Comparison of ENCODE assay signal across 20 cellular contexts in genomic region chrX:37638047-37638446, GRCh38. TPM values are rescaled to one million over a fixed set of nuclear protein-coding genes. Genes with fewer than 3 reads are reported as not detected.
DNase-seq lines count a peak whose midpoint lies in the region; ATAC-seq, FAIRE-seq and TF ChIP-seq lines count a peak whose summit lies in the region.
"Had no signal": no experiment of that assay in that cellular context is flagged by ENCODE, and none has a peak within 500 bp of the region (broad histone marks: within the 10 kb centered on the region; RNA-seq: fewer than 3 reads in every experiment).

No MANE protein-coding gene starts in this region.

- H3K18ac ChIP-seq in IMR-90 (ENCODE audit: low read depth, low read length) = no peak overlapping the region

- in situ Hi-C loops in IMR-90 (cut with MboI; ENCODE audit: low sequenced_read_pairs) (no loop called here), K562 (cut with MboI) (no loop called here)

- intact Hi-C loops in IMR-90 (cut with micrococcal nuclease) = no loop called here
- intact Hi-C loops in K562 (cut with micrococcal nuclease) = no loop called here

- TF ChIP-seq EP300 in K562 (IDR thresholded peaks at IDR 0.05; ENCODE audit: low read length) = no peak

- H2AK9ac ChIP-seq in IMR-90 (replicated peaks; ENCODE audit: low read depth, low read length, poor library complexity) = no peak overlapping the region

- ATAC-seq in IMR-90 (ENCODE audit: low read depth) (no peak), K562 (peak; percentile 75), foreskin keratinocyte (no peak), HG03354 (IDR thresholded peaks at IDR 0.05; ENCODE audit: poor library complexity, severe bottlenecking, unreplicated experiment) (no peak)
- ATAC-seq: GM23338, HCT116 had no signal

- H3K9me1 ChIP-seq in IMR-90 (ENCODE audit: insufficient read depth, low read length) (no peaks in the 10 kb centered on the region), K562 (ENCODE audit: control insufficient read depth, insufficient read depth, low read length) (no peaks in the 10 kb centered on the region)

- no peak overlapping the region for H4K8ac ChIP-seq in IMR-90 (ENCODE audit: low read depth in 2 of 2, low read length in 2 of 2)

- no peak overlapping the region for H2BK5ac ChIP-seq in IMR-90 (ENCODE audit: low read depth, low read length, poor library complexity, severe bottlenecking)

- no peak overlapping the region for H3K4ac ChIP-seq in IMR-90 (ENCODE audit: low read depth, low read length)

- H3K27me3 ChIP-seq in IMR-90 (ENCODE audit: control insufficient read depth, insufficient read depth, low read length) = no peaks in the 10 kb centered on the region
- H3K27me3 ChIP-seq in OCI-LY3 (ENCODE audit: low read depth, low read length) = no peaks in the 10 kb centered on the region
- no peaks in the 10 kb centered on the region for H3K27me3 ChIP-seq in K562 (ENCODE audit: control insufficient read depth in 2 of 2, insufficient read depth in 2 of 2, low read length in 2 of 2)
- no peaks in the 10 kb centered on the region for H3K27me3 ChIP-seq in foreskin keratinocyte

- H3K23ac ChIP-seq in IMR-90 (ENCODE audit: low read depth, low read length) = no peak overlapping the region

- H3K4me1 ChIP-seq in IMR-90 (ENCODE audit: control insufficient read depth, insufficient read depth, low read length) (no peaks in the 10 kb centered on the region), OCI-LY3 (ENCODE audit: low read length) (peaks cover 47% of the 10 kb centered on the region), K562 (replicated peaks in 1 of 2; ENCODE audit: control insufficient read depth in 2 of 2, insufficient read depth in 2 of 2, low read length in 2 of 2) (peaks cover 0 to 6% of the 10 kb centered on the region in 2 experiments; a peak in 2 of 5 replicates), foreskin keratinocyte (no peaks in the 10 kb centered on the region)
- H3K4me1 ChIP-seq: Caco-2 had no signal

- H3K9me3 ChIP-seq in IMR-90 (ENCODE audit: control insufficient read depth, insufficient read depth, low read length) (no peaks in the 10 kb centered on the region), OCI-LY3 (ENCODE audit: insufficient read depth, low read length) (no peaks in the 10 kb centered on the region), K562 (replicated peaks; ENCODE audit: control insufficient read depth, insufficient read depth, low read depth, low read length) (no peaks in the 10 kb centered on the region)
- H3K9me3 ChIP-seq: Caco-2 had no signal

- no peak overlapping the region for H2AK5ac ChIP-seq in IMR-90 (ENCODE audit: low read depth, low read length)

- POLR2A ChIA-PET in IMR-90 (lab: Charles Lee; ENCODE audit: unreplicated experiment) (no interaction called here), K562 (lab: Yijun Ruan, JAX) (interaction anchor here (0.7 kb wide), 1 partner anchor 16 kb away, joined by 4 read pairs; no protein-coding TSS in a partner anchor)

- H2AFZ ChIP-seq in IMR-90 (replicated peaks; ENCODE audit: low read length, poor library complexity) (no peak overlapping the region), OCI-LY3 (ENCODE audit: low read depth, low read length) (no peak overlapping the region), K562 (ENCODE audit: low read depth, low read length) (0 out of 2 replicates have a peak overlapping the region, but pooled peaks have one; percentile 44)
- H2AFZ ChIP-seq: GM23338 had no signal

- no peaks in the 10 kb centered on the region for H4K20me1 ChIP-seq in IMR-90 (ENCODE audit: insufficient read depth, low read length)
- H4K20me1 ChIP-seq in OCI-LY3 (ENCODE audit: insufficient read depth, low read length) = no peaks in the 10 kb centered on the region
- no peaks in the 10 kb centered on the region for H4K20me1 ChIP-seq in K562 (replicated peaks; ENCODE audit: control insufficient read depth, insufficient read depth, low read length)

- TF ChIP-seq CTCF in IMR-90 (conservative IDR thresholded peaks at IDR 0.05; ENCODE audit: low read depth, low read length) (no peak), OCI-LY3 (IDR thresholded peaks at IDR 0.05; ENCODE audit: low read depth, low read length) (no peak), K562 (IDR thresholded peaks at IDR 0.05 in 2 of 3, conservative IDR thresholded peaks at IDR 0.05 in 1 of 3; ENCODE audit: insufficient read depth in 2 of 3, low read depth in 1 of 3, low read length in 3 of 3) (no peak), foreskin keratinocyte (conservative IDR thresholded peaks at IDR 0.05) (no peak)

- H3K27ac ChIP-seq in IMR-90 (ENCODE audit: insufficient read depth, low read length) (no peak overlapping the region), OCI-LY3 (ENCODE audit: low read length) (peak overlapping the region; percentile 20; the same call in 1 of the 2 replicates), K562 (ENCODE audit: extremely low read depth, low read depth, low read length) (no peak overlapping the region), foreskin keratinocyte (no peak overlapping the region)
- H3K27ac ChIP-seq: C4-2B had no signal

- no peak overlapping the region for H2BK120ac ChIP-seq in IMR-90 (ENCODE audit: low read depth, low read length)

- no TSS peak for BruUV-seq in IMR-90 (replicated peaks; lab: Mats Ljungman, UMichigan)
- BruUV-seq in K562 (replicated peaks; lab: Mats Ljungman, UMichigan) = no TSS peak

- dilution Hi-C loops in IMR-90 (cut with HindIII; ENCODE audit: low sequenced_read_pairs, unreplicated experiment) = no loop called here

- H3K4me2 ChIP-seq in IMR-90 (ENCODE audit: low read depth, low read length) = no peak overlapping the region
- H3K4me2 ChIP-seq in OCI-LY3 (ENCODE audit: low read length) = no peak overlapping the region
- no peak overlapping the region for H3K4me2 ChIP-seq in K562 (ENCODE audit: insufficient read depth, low read length)
- H3K4me2 ChIP-seq: GM23338 had no signal

- TF ChIP-seq POLR2A in IMR-90 (IDR thresholded peaks at IDR 0.05; ENCODE audit: low read depth, low read length) = no peak
- no peak for TF ChIP-seq POLR2A in K562 (conservative IDR thresholded peaks at IDR 0.05)

- H3K79me1 ChIP-seq in IMR-90 (ENCODE audit: low read depth in 1 of 2, low read length in 2 of 2) = no peaks in the 10 kb centered on the region

- H3K36me3 ChIP-seq in IMR-90 (ENCODE audit: control insufficient read depth, insufficient read depth, low read length) (no peaks in the 10 kb centered on the region), OCI-LY3 (replicated peaks; ENCODE audit: low read depth, low read length) (peaks cover 11% of the 10 kb centered on the region), K562 (ENCODE audit: control insufficient read depth, insufficient read depth, low read length) (no peaks in the 10 kb centered on the region)

- no peak overlapping the region for H3K4me3 ChIP-seq in IMR-90 (ENCODE audit: insufficient read depth, low read depth, low read length)
- no peak overlapping the region for H3K4me3 ChIP-seq in OCI-LY3 (ENCODE audit: low read length)
- H3K4me3 ChIP-seq in K562 = no peak overlapping the region
- H3K4me3 ChIP-seq: GM23338 had no signal

- no peak overlapping the region for H2BK20ac ChIP-seq in IMR-90 (ENCODE audit: low read depth, low read length)

- no peak overlapping the region for H2BK15ac ChIP-seq in IMR-90 (ENCODE audit: low read depth, low read length)

- DNase-seq in IMR-90 = no peak
- DNase-seq in K562 (ENCODE audit: extremely low read depth in 1 of 4, low spot score in 3 of 4) = no peak
- no peak for DNase-seq in foreskin keratinocyte
- DNase-seq in NCI-H226 = no peak
- DNase-seq: ACHN; Caco-2; CD4-positive, alpha-beta T cell; GDM1; H7; HFFc6 had no signal

- H3K79me2 ChIP-seq in OCI-LY3 (ENCODE audit: low read length) (no peaks in the 10 kb centered on the region), K562 (ENCODE audit: control insufficient read depth, insufficient read depth, low read length) (no peaks in the 10 kb centered on the region)

- H3K56ac ChIP-seq in IMR-90 (ENCODE audit: extremely low read depth, insufficient read depth, low read length) = no peak overlapping the region

- no peak for FAIRE-seq in K562 (lab: Jason Lieb, UNC)
- FAIRE-seq: D721Med, GM12892, GM18507, HTR-8/SVneo had no signal

- H4K5ac ChIP-seq in IMR-90 (ENCODE audit: low read depth, low read length) = no peak overlapping the region

- H4K91ac ChIP-seq in IMR-90 (ENCODE audit: insufficient read depth, low read depth, low read length) = no peak overlapping the region

- TF ChIP-seq RAD21 in IMR-90 (IDR thresholded peaks at IDR 0.05; ENCODE audit: low read length) (no peak), K562 (CRISPR knock-in tag; conservative IDR thresholded peaks at IDR 0.05 in 1 of 2, IDR thresholded peaks at IDR 0.05 in 1 of 2) (no peak)

- CTCF ChIA-PET in IMR-90 (lab: Yijun Ruan, JAX) = no interaction called here
- CTCF ChIA-PET in K562 (lab: Yijun Ruan, JAX; ENCODE audit: low intra/inter-chr PET ratio) = no interaction called here

- H3K9ac ChIP-seq in IMR-90 (ENCODE audit: low read depth, low read length) (no peak overlapping the region), OCI-LY3 (ENCODE audit: low read length) (no peak overlapping the region), K562 (ENCODE audit: insufficient read depth in 1 of 2, low read depth in 2 of 2, low read length in 2 of 2) (no peak overlapping the region)

- H3K14ac ChIP-seq in IMR-90 (replicated peaks; ENCODE audit: low read depth, low read length) = no peak overlapping the region

RNA-seq across cellular contexts. Expression of gene XK, which starts 47.5 kb away (rescaled TPM):
- under 0.01 TPM in 2 replicates for total RNA-seq in IMR-90 (2012; rRNA removed)
- polyA plus RNA-seq in IMR-90 (2012; rRNA removed) = 0.02 and 0.03 TPM in 2 replicates
- polyA plus RNA-seq in IMR-90 (2012; cell fraction: cytosol; rRNA removed) = 0.01 and 0.08 TPM in 2 replicates
- 0.01 TPM in 1 of 2 replicates, not detected in the other for polyA plus RNA-seq in IMR-90 (2012; cell fraction: nucleus; rRNA removed; ENCODE audit: low replicate concordance)
- 8.3 and 16.9 TPM in 2 replicates for total RNA-seq in K562 (2011; cell fraction: chromatin; rRNA removed; ENCODE audit: low replicate concordance)
- 10.7 and 12.9 TPM in 2 replicates for total RNA-seq in K562 (2011; cell fraction: nucleolus; rRNA removed)
- total RNA-seq in K562 (2011; cell fraction: nucleoplasm; rRNA removed) = 23.0 and 39.2 TPM in 2 replicates
- 7.0 and 8.4 TPM in 2 replicates for total RNA-seq in K562 (2014; rRNA removed)
- total RNA-seq in K562 (2014; rRNA removed; fragmentation: Illumina TruSeq; extraction: Trizol) = 16.8 and 18.3 TPM in 2 replicates
- 10.4 and 11.6 TPM in 2 replicates for total RNA-seq in K562 (2015; rRNA removed; fragmentation: Illumina TruSeq; extraction: Trizol)
- 13.7 and 14.3 TPM in 2 replicates for total RNA-seq in K562 (2021)
- polyA plus RNA-seq in K562 (2011; rRNA removed) = 19.2 and 21.6 TPM in 2 replicates
- polyA plus RNA-seq in K562 (2011; cell fraction: cytosol; rRNA removed) = 9.9 and 15.1 TPM in 2 replicates
- 5.5 and 7.4 TPM in 2 replicates for polyA plus RNA-seq in K562 (2011; cell fraction: nucleus; rRNA removed)
- polyA plus RNA-seq in K562 (2012) = 9.0 and 13.2 TPM in 2 replicates
- 12.6 and 14.4 TPM in 2 replicates for polyA plus RNA-seq in K562 (2014; fragmentation: Illumina TruSeq; extraction: Trizol)
- 1 to 10 TPM; 4.0 to 6.0 TPM for polyA plus RNA-seq in K562 (2014; fragmentation: Nextera tagmentation; extraction: Ambion mirVana)
- polyA plus RNA-seq in K562 (2014; rRNA removed) = 7.8 and 11.7 TPM in 2 replicates
- polyA minus RNA-seq in K562 (2011; rRNA and poly(A)+ RNA removed) = 28.8 and 29.4 TPM in 2 replicates
- polyA minus RNA-seq in K562 (2011; cell fraction: cytosol; rRNA and poly(A)+ RNA removed) = 14.0 and 15.6 TPM in 2 replicates
- 6.5 and 8.9 TPM in 2 replicates for polyA minus RNA-seq in K562 (2011; cell fraction: nucleus; rRNA and poly(A)+ RNA removed)
- 0.21 and 0.24 TPM in 2 replicates for total RNA-seq in foreskin keratinocyte
- 0.07 and 0.09 TPM in 2 replicates for polyA plus RNA-seq in foreskin keratinocyte
- total RNA-seq: HFFc6 had no signal
- polyA plus RNA-seq: BJ had no signal
